Comparison of ENCODE assay signal across 9 cellular contexts in the genomic region with DNA sequence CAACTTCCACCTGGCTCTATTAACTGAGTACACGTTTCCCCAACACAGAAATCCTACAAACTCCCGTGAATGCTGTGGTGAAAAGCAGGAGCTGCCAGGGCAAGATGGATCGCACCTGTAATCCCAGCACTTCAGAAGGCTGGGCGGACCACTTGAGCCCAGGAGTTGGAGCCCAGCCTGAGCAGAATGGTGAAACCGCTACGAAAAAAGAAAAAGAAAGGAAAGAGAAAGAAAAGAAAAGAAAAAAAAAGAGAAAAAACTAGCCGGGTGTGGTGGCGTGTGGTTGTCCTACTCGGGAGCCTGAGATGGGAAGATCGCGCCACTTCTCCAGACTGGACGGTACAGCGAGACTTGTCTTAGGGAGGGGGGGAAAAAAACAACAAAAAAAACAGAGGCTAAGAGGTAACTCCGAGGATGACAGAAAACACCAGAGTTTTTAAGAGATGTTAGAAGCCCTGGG. TPM values are rescaled to one million over a fixed set of nuclear protein-coding genes. Genes with fewer than 3 reads are reported as not detected.
DNase-seq lines count a peak whose midpoint lies in the region; ATAC-seq, FAIRE-seq and TF ChIP-seq lines count a peak whose summit lies in the region.
"Not testable (repeated sequence)": the region's sequence is repeated elsewhere in the genome, so short reads cannot be mapped to it uniquely, and the experiment has no call there.
"Had no signal": no experiment of that assay in that cellular context is flagged by ENCODE, and none has a peak within 500 bp of the region (broad histone marks: within the 10 kb centered on the region; RNA-seq: fewer than 3 reads in every experiment).

No MANE protein-coding gene starts in this region.

- CTCF ChIA-PET in K562 (lab: Yijun Ruan, JAX; ENCODE audit: low intra/inter-chr PET ratio): not testable (repeated sequence)

- not testable (repeated sequence) for H3K9me2 ChIP-seq in GM23338 (ENCODE audit: insufficient read depth)

- POLR2A ChIA-PET in K562 (lab: Yijun Ruan, JAX): interaction anchor here (0.7 kb wide), 1 partner anchor 1022 kb away, joined by 3 read pairs; no protein-coding TSS in a partner anchor

- not testable (repeated sequence) for TF ChIP-seq POLR2A in K562 (conservative IDR thresholded peaks at IDR 0.05)

- peak overlapping the region in 1 of 2 experiments; percentile 69; a peak in 1 of 4 replicates for H3K9ac ChIP-seq in K562 (ENCODE audit: insufficient read depth in 1 of 2, low read depth in 2 of 2, low read length in 2 of 2)
- peak overlapping the region; percentile 60 to 66 for H3K9ac ChIP-seq in mucosa of rectum (ENCODE audit: low read depth in 1 of 2, low read length in 2 of 2)
- H3K9ac ChIP-seq in smooth muscle cell (ENCODE audit: low read depth): not testable (repeated sequence)

- TF ChIP-seq CTCF in CD14-positive monocyte (IDR thresholded peaks at IDR 0.05); GM23338 (conservative IDR thresholded peaks at IDR 0.05; ENCODE audit: low read depth in 2 of 2); K562 (IDR thresholded peaks at IDR 0.05 in 2 of 3, conservative IDR thresholded peaks at IDR 0.05 in 1 of 3; ENCODE audit: insufficient read depth in 2 of 3, low read depth in 1 of 3, low read length in 3 of 3); foreskin keratinocyte (conservative IDR thresholded peaks at IDR 0.05); smooth muscle cell (IDR thresholded peaks at IDR 0.05; ENCODE audit: borderline replicate concordance, insufficient read depth, poor library complexity, severe bottlenecking): not testable (repeated sequence)

- ATAC-seq in GM23338 (peak; percentile 13; the same call in 2 of the 3 replicates), foreskin keratinocyte (peak; percentile 18)
- not testable (repeated sequence) for ATAC-seq in K562

- H4K20me1 ChIP-seq in GM23338 (replicated peaks; ENCODE audit: insufficient read depth); K562 (replicated peaks; ENCODE audit: control insufficient read depth, insufficient read depth, low read length); smooth muscle cell (ENCODE audit: low read depth): not testable (repeated sequence)

- in situ Hi-C loops in KBM-7 (cut with MboI; ENCODE audit: low pct_unique_long_range_greater_than_20kb, low sequenced_read_pairs); K562 (cut with MboI): not testable (repeated sequence)

- not testable (repeated sequence) for DNase-seq in CD14-positive monocyte (ENCODE audit: low spot score); smooth muscle cell (lab: John Stamatoyannopoulos, UW; ENCODE audit: unreplicated experiment)
- DNase-seq in GM23338 (ENCODE audit: low spot score) (peak; percentile 23), KBM-7 (peak; percentile 62), K562 (ENCODE audit: extremely low read depth in 1 of 4, low spot score in 3 of 4) (peak in 1 of 4 experiments; percentile 67), foreskin keratinocyte (peak; percentile 26 to 34)

- not testable (repeated sequence) for H3K27ac ChIP-seq in GM23338 (ENCODE audit: low read depth); K562 (ENCODE audit: extremely low read depth, low read depth, low read length); foreskin keratinocyte
- peak overlapping the region; percentile 81 to 84 for H3K27ac ChIP-seq in mucosa of rectum (ENCODE audit: low read depth in 2 of 2, low read length in 2 of 2)
- peak overlapping the region; percentile 93 for H3K27ac ChIP-seq in smooth muscle cell (ENCODE audit: low read depth)

- not testable (repeated sequence) for H2AFZ ChIP-seq in GM23338; K562 (ENCODE audit: low read depth, low read length); smooth muscle cell (ENCODE audit: low read depth)

- H3K9me1 ChIP-seq in K562 (ENCODE audit: control insufficient read depth, insufficient read depth, low read length): not testable (repeated sequence)

- FAIRE-seq in K562 (lab: Jason Lieb, UNC): not testable (repeated sequence)

- not testable (repeated sequence) for H3K27me3 Mint-ChIP-seq in CD14-positive monocyte (ENCODE audit: low read depth in 3 of 3); GM23338 (ENCODE audit: insufficient read depth, low read depth, poor library complexity); T-helper 1 cell treated with Interleukin-12 subunit alpha and Interleukin-12 subunit beta and Interleukin-4 antibody, amounts not matched to agents 30 μg/mL and 1 μg/mL, for 36 hours (ENCODE audit: low read depth)

- peak overlapping the region; percentile 17; the same call in 1 of the 2 replicates for H3K4me3 ChIP-seq in GM23338
- H3K4me3 ChIP-seq in K562: peak overlapping the region; percentile 8; the same call in 1 of the 2 replicates
- peak overlapping the region; percentile 50 to 74 for H3K4me3 ChIP-seq in mucosa of rectum (ENCODE audit: low read length in 2 of 2)
- peak overlapping the region; percentile 61 for H3K4me3 ChIP-seq in smooth muscle cell

- H3K4me2 ChIP-seq in GM23338: 0 out of 2 replicates have a peak overlapping the region, but pooled peaks have one; percentile 20
- not testable (repeated sequence) for H3K4me2 ChIP-seq in K562 (ENCODE audit: insufficient read depth, low read length); smooth muscle cell

- intact Hi-C loops in CD14-positive monocyte (cut with micrococcal nuclease); K562 (cut with micrococcal nuclease): not testable (repeated sequence)

- TF ChIP-seq RAD21 in K562 (CRISPR knock-in tag; conservative IDR thresholded peaks at IDR 0.05 in 1 of 2, IDR thresholded peaks at IDR 0.05 in 1 of 2): not testable (repeated sequence)

- peaks cover 14% of the 10 kb centered on the region for H3K4me1 Mint-ChIP-seq in CD14-positive monocyte
- not testable (repeated sequence) for H3K4me1 Mint-ChIP-seq in GM23338; T-helper 1 cell treated with Interleukin-12 subunit alpha and Interleukin-12 subunit beta and Interleukin-4 antibody, amounts not matched to agents 30 μg/mL and 1 μg/mL, for 36 hours (ENCODE audit: low read depth)

- H3K27ac Mint-ChIP-seq in CD14-positive monocyte: peak overlapping the region; percentile 89 to 99 (median 97)
- H3K27ac Mint-ChIP-seq in GM23338: not testable (repeated sequence)
- H3K27ac Mint-ChIP-seq in T-helper 1 cell treated with Interleukin-12 subunit alpha and Interleukin-12 subunit beta and Interleukin-4 antibody, amounts not matched to agents 30 μg/mL and 1 μg/mL, for 36 hours: peak overlapping the region; percentile 91

- H3K79me2 ChIP-seq in GM23338 (replicated peaks; ENCODE audit: insufficient read depth); K562 (ENCODE audit: control insufficient read depth, insufficient read depth, low read length); smooth muscle cell (ENCODE audit: low read depth): not testable (repeated sequence)

- H3K4me3 Mint-ChIP-seq in CD14-positive monocyte (peak overlapping the region; percentile 79 to 91), GM23338 (peak overlapping the region; percentile 64; the same call in 2 of the 3 replicates)
- peak overlapping the region; percentile 80 for H3K4me3 Mint-ChIP-seq in T-helper 1 cell treated with Interleukin-12 subunit alpha and Interleukin-12 subunit beta and Interleukin-4 antibody, amounts not matched to agents 30 μg/mL and 1 μg/mL, for 36 hours

- not testable (repeated sequence) for H3K9me3 Mint-ChIP-seq in CD14-positive monocyte; GM23338; T-helper 1 cell treated with Interleukin-12 subunit alpha and Interleukin-12 subunit beta and Interleukin-4 antibody, amounts not matched to agents 30 μg/mL and 1 μg/mL, for 36 hours

- TF ChIP-seq EP300 in K562 (IDR thresholded peaks at IDR 0.05; ENCODE audit: low read length): not testable (repeated sequence)

- H3K36me3 ChIP-seq in GM23338 (ENCODE audit: insufficient read depth); K562 (ENCODE audit: control insufficient read depth, insufficient read depth, low read length); mucosa of rectum (ENCODE audit: control insufficient read depth in 2 of 2, insufficient read depth in 2 of 2, low read length in 2 of 2); smooth muscle cell (ENCODE audit: low read depth): not testable (repeated sequence)

- H3K9me3 ChIP-seq in K562 (replicated peaks; ENCODE audit: control insufficient read depth, insufficient read depth, low read depth, low read length); mucosa of rectum (ENCODE audit: control insufficient read depth in 2 of 2, low read length in 2 of 2); smooth muscle cell (replicated peaks; ENCODE audit: low read depth): not testable (repeated sequence)

- not testable (repeated sequence) for H3K36me3 Mint-ChIP-seq in CD14-positive monocyte; GM23338 (ENCODE audit: low read depth); T-helper 1 cell treated with Interleukin-12 subunit alpha and Interleukin-12 subunit beta and Interleukin-4 antibody, amounts not matched to agents 30 μg/mL and 1 μg/mL, for 36 hours (ENCODE audit: low read depth)

- not testable (repeated sequence) for H3F3A ChIP-seq in GM23338 (replicated peaks; ENCODE audit: low read depth); smooth muscle cell (ENCODE audit: low read depth)

- not testable (repeated sequence) for BruUV-seq in K562 (replicated peaks; lab: Mats Ljungman, UMichigan)

- H3K4me1 ChIP-seq in GM23338 (ENCODE audit: insufficient read depth); K562 (replicated peaks in 1 of 2; ENCODE audit: control insufficient read depth in 2 of 2, insufficient read depth in 2 of 2, low read length in 2 of 2); foreskin keratinocyte; mucosa of rectum (ENCODE audit: control insufficient read depth in 2 of 2, insufficient read depth in 2 of 2, low read length in 2 of 2); smooth muscle cell (ENCODE audit: low read depth): not testable (repeated sequence)

- WGBS in K562 (ENCODE audit: insufficient coverage, low coverage, missing lambda C conversion rate): no CpG with 5 or more reads among the region's 14 CpGs
- WGBS in smooth muscle cell (ENCODE audit: low lambda C conversion rate): 24% methylated on average over 12 of the region's 14 CpGs

- not testable (repeated sequence) for H3K27me3 ChIP-seq in GM23338 (ENCODE audit: insufficient read depth); K562 (ENCODE audit: control insufficient read depth in 2 of 2, insufficient read depth in 2 of 2, low read length in 2 of 2); foreskin keratinocyte; mucosa of rectum (ENCODE audit: control insufficient read depth in 2 of 2, insufficient read depth in 2 of 2, low read length in 2 of 2); smooth muscle cell (ENCODE audit: low read depth)

RNA-seq across cellular contexts. Expression of a gene that starts 39.5 kb away (rescaled TPM):
- polyA plus RNA-seq in CD14-positive monocyte (not detected), GM23338 (2016; fragmentation: Nextera tagmentation; extraction: Ambion mirVana) (not detected in 2 replicates), K562 (2011; rRNA removed) (not detected in 2 replicates), K562 (2014; fragmentation: Illumina TruSeq; extraction: Trizol) (not detected in 2 replicates), K562 (2014; fragmentation: Nextera tagmentation; extraction: Ambion mirVana) (not detected), K562 (2014; rRNA removed) (not detected in 2 replicates), foreskin keratinocyte (not detected in 2 replicates), smooth muscle cell (not detected in 2 replicates)
- not detected in 2 replicates for total RNA-seq in GM23338 (2014; rRNA removed; shearing (Covaris generic))
- not detected in 2 replicates for total RNA-seq in K562 (2011; cell fraction: chromatin; rRNA removed; ENCODE audit: low replicate concordance)
- total RNA-seq in K562 (2011; cell fraction: nucleolus; rRNA removed): not detected in 2 replicates
- total RNA-seq in K562 (2011; cell fraction: nucleoplasm; rRNA removed): not detected in 2 replicates
- total RNA-seq in K562 (2014; rRNA removed) (not detected in 2 replicates), K562 (2014; rRNA removed; fragmentation: Illumina TruSeq; extraction: Trizol) (not detected in 2 replicates), K562 (2015; rRNA removed; fragmentation: Illumina TruSeq; extraction: Trizol) (not detected in 2 replicates), K562 (2021) (not detected in 2 replicates), foreskin keratinocyte (not detected in 2 replicates), smooth muscle cell (not detected in 2 replicates)
- not detected in 2 replicates for polyA plus RNA-seq in K562 (2011; cell fraction: cytosol; rRNA removed)
- not detected in 2 replicates for polyA plus RNA-seq in K562 (2011; cell fraction: nucleus; rRNA removed)
- polyA plus RNA-seq in K562 (2012): not detected in 2 replicates
- polyA minus RNA-seq in K562 (2011; rRNA and poly(A)+ RNA removed): not detected in 2 replicates
- polyA minus RNA-seq in K562 (2011; cell fraction: cytosol; rRNA and poly(A)+ RNA removed): not detected in 2 replicates
- not detected in 2 replicates for polyA minus RNA-seq in K562 (2011; cell fraction: nucleus; rRNA and poly(A)+ RNA removed)
- total RNA-seq: cerebellum had no signal

Comparison
In these comparisons a context has a peak if more than half of its experiments do, and no peak if none do; other contexts are left out.
1. H3K4me3 ChIP-seq: peak in every context shown above with its lines; median percentile 62 in mucosa of rectum; 61 in smooth muscle cell; 17 in GM23338; 8 in K562.